In genomic region chr10:5814110-5815107, GRCh38 we compare ENCODE assay signal across 8 cellular contexts. TPM values are rescaled to one million over a fixed set of nuclear protein-coding genes. Genes with fewer than 3 reads are reported as not detected.
A peak's percentile ranks its signal among the peaks of the same experiment; 100 is the strongest.
DNase-seq lines count a peak whose midpoint lies in the region; ATAC-seq and TF ChIP-seq lines count a peak whose summit lies in the region.

No MANE protein-coding gene starts in this region.

- peak; percentile 32 for DNase-seq in EH (ENCODE audit: low read depth)
- DNase-seq in Karpas-422 = peak; percentile 70
- DNase-seq in lower leg skin (ENCODE audit: low spot score in 2 of 2) = peak in 1 of 2 donors; percentile 76
- DNase-seq in transverse colon = no peak
- no peak for DNase-seq in T-helper 9 cell

- peaks cover 46% of the 10 kb centered on the region for H3K79me2 ChIP-seq in Karpas-422 (ENCODE audit: low read length)

- no peak for TF ChIP-seq POLR2A in lower leg skin (IDR thresholded peaks at IDR 0.05)
- TF ChIP-seq POLR2A in transverse colon (IDR thresholded peaks at IDR 0.05) = no peak

- intact Hi-C loops in lower leg skin (cut with DNase I; ENCODE audit: low total_unique reads) (no loop called here), transverse colon (cut with DNase I; ENCODE audit: low total_unique reads) (loop anchor here (5.0 kb wide), 1 partner anchor 267 kb away; no protein-coding TSS in a partner anchor)

- H3K9me3 ChIP-seq in Karpas-422 (ENCODE audit: low read length) (no peaks in the 10 kb centered on the region), transverse colon (no peaks in the 10 kb centered on the region)

- no peak overlapping the region for H2AFZ ChIP-seq in Karpas-422 (ENCODE audit: low read length)

- peaks cover 31% of the 10 kb centered on the region; the same call in 1 of the 2 replicates for H4K20me1 ChIP-seq in Karpas-422 (ENCODE audit: insufficient read depth, low read depth, low read length)

- no peak for ATAC-seq in GM19455 (IDR thresholded peaks at IDR 0.05; ENCODE audit: unreplicated experiment)
- no peak for ATAC-seq in GM18498 (IDR thresholded peaks at IDR 0.05; ENCODE audit: unreplicated experiment)

- no peak for TF ChIP-seq EP300 in transverse colon (IDR thresholded peaks at IDR 0.05; ENCODE audit: low read depth)

- H3K4me3 ChIP-seq in Karpas-422 (ENCODE audit: low read length) (peak overlapping the region; percentile 86), lower leg skin (ENCODE audit: low read depth, poor library complexity, severe bottlenecking) (peak overlapping the region; percentile 56), transverse colon (peak overlapping the region; percentile 37 to 97 (median 84))

- in situ Hi-C loops in transverse colon (cut with MboI; ENCODE audit: low pct_ligation_motif_present in 1 of 4, low pct_unique_long_range_greater_than_20kb in 1 of 4, low sequenced_read_pairs in 3 of 4) = loop anchor here in 1 of 4 donors (10.0 kb wide), 1 partner anchor 60 kb away; no protein-coding TSS in a partner anchor

- 21 to 22% methylated on average over 12 of the region's 12 CpGs for WGBS in lower leg skin, 2 donors
- WGBS in transverse colon (ENCODE audit: low coverage in 1 of 2), 2 donors = 30 to 47% methylated on average over 3 to 12 of the region's 12 CpGs

- H3K27me3 ChIP-seq in Karpas-422 (ENCODE audit: low read length) (no peaks in the 10 kb centered on the region), transverse colon (no peaks in the 10 kb centered on the region)

- TF ChIP-seq CTCF in lower leg skin (IDR thresholded peaks at IDR 0.05) = no peak
- no peak for TF ChIP-seq CTCF in transverse colon (IDR thresholded peaks at IDR 0.05)

- peak overlapping the region; percentile 91 for H3K9ac ChIP-seq in Karpas-422 (ENCODE audit: low read length)

- peak overlapping the region; percentile 99 for H3K4me2 ChIP-seq in Karpas-422 (ENCODE audit: low read depth, low read length, poor library complexity, severe bottlenecking)

- H3K9me2 ChIP-seq in Karpas-422 (replicated peaks; ENCODE audit: insufficient read depth, low read length) = no peaks in the 10 kb centered on the region

- peak overlapping the region; percentile 68 for H3K27ac ChIP-seq in Karpas-422 (ENCODE audit: low read length)
- H3K27ac ChIP-seq in angular gyrus (ENCODE audit: low read depth, low read length) = peak overlapping the region; percentile 87
- peak overlapping the region; percentile 98 to 100 (median 100) for H3K27ac ChIP-seq in transverse colon

- H3K4me1 ChIP-seq in Karpas-422 (ENCODE audit: low read length) (peaks cover 37% of the 10 kb centered on the region), transverse colon (peaks cover 18 to 39% (median 35%) of the 10 kb centered on the region in 4 donors)

- H3K36me3 ChIP-seq in Karpas-422 (ENCODE audit: insufficient read depth, low read length) (peaks cover 10% of the 10 kb centered on the region; the same call in 1 of the 2 replicates), transverse colon (no peaks in the 10 kb centered on the region)

RNA-seq across cellular contexts. Expression of gene GDI2, which starts 1.2 kb away (rescaled TPM):
- 275 and 383 TPM in 2 replicates for total RNA-seq in Karpas-422 (2014; rRNA removed; shearing (Covaris generic); ENCODE audit: low replicate concordance)
- 100 to 1,000 TPM; 219 to 281 (median 241) TPM for total RNA-seq in lower leg skin
- 100 to 1,000 TPM; 122 to 270 (median 203) TPM for total RNA-seq in transverse colon

Comparison
In these comparisons a context has a peak if more than half of its experiments do, and no peak if none do; other contexts are left out.
1. DNase-seq: peak in EH (single experiment) and Karpas-422 (single experiment); none in transverse colon (single experiment) and T-helper 9 cell (single experiment).
2. Peak in every context shown above with its lines, with median percentiles within 50 percentile points of each other: H3K27ac ChIP-seq and H3K4me3 ChIP-seq.